13 cellular contexts compared by ENCODE assay signal in genomic region chr14:100665518-100666032, GRCh38.
A peak's percentile ranks its signal among the peaks of the same experiment; 100 is the strongest.
DNase-seq lines count a peak whose midpoint lies in the region; ATAC-seq, FAIRE-seq and TF ChIP-seq lines count a peak whose summit lies in the region.
"Had no signal": no experiment of that assay in that cellular context is flagged by ENCODE, and none has a peak within 500 bp of the region (broad histone marks: within the 10 kb centered on the region; RNA-seq: fewer than 3 reads in every experiment).

No MANE protein-coding gene starts in this region.

- H3K4me3 ChIP-seq in kidney (ENCODE audit: low read length in 2 of 2) = no peak overlapping the region
- H3K4me3 ChIP-seq in gastrocnemius medialis = no peak overlapping the region
- no peak overlapping the region for H3K4me3 ChIP-seq in Caco-2 (ENCODE audit: low read depth, low read length)
- H3K4me3 ChIP-seq: skin epidermis, thyroid gland had no signal

- peaks cover 29 to 47% (median 39%) of the 10 kb centered on the region in 3 donors for H3K27me3 ChIP-seq in gastrocnemius medialis
- H3K27me3 ChIP-seq in Caco-2 (replicated peaks; ENCODE audit: control insufficient read depth, insufficient read depth, low read length) = no peaks in the 10 kb centered on the region
- H3K27me3 ChIP-seq: thyroid gland had no signal

- in situ Hi-C loops in gastrocnemius medialis (cut with MboI; ENCODE audit: low sequenced_read_pairs in 4 of 4) = no loop called here

- no peaks in the 10 kb centered on the region for H3K36me3 Mint-ChIP-seq in brain
- H3K36me3 Mint-ChIP-seq in Caco-2 (ENCODE audit: insufficient read depth, unreplicated experiment) = no peaks in the 10 kb centered on the region

- BruUV-seq in Caco-2 (replicated peaks; lab: Mats Ljungman, UMichigan) = no TSS peak

- DNase-seq in M059J (ENCODE audit: low read depth) = peak; percentile 49
- peak; percentile 37 for DNase-seq in kidney
- DNase-seq in gastrocnemius medialis = peak in 1 of 2 donors; percentile 46
- no peak for DNase-seq in NCI-H446 (lab: John Stamatoyannopoulos, UW)
- no peak for DNase-seq in Caco-2
- DNase-seq in T-helper 2 cell = no peak
- DNase-seq: activated gamma-delta T cell; CD4-positive, alpha-beta T cell; Karpas-422; thyroid gland had no signal

- ATAC-seq in gastrocnemius medialis (peak; percentile 40 to 58), GM21717 (IDR thresholded peaks at IDR 0.05; ENCODE audit: unreplicated experiment) (no peak)

- H3K9me3 ChIP-seq in kidney (ENCODE audit: control insufficient read depth in 1 of 2, low read length in 2 of 2) (no peaks in the 10 kb centered on the region), gastrocnemius medialis (no peaks in the 10 kb centered on the region), Caco-2 (no peaks in the 10 kb centered on the region)
- H3K9me3 ChIP-seq: thyroid gland had no signal

- no peak for FAIRE-seq in kidney (lab: Jason Lieb, UNC)

- H3K9me3 Mint-ChIP-seq in brain (peaks cover 0 to 9% (median 0%) of the 10 kb centered on the region in 5 experiments), Caco-2 (ENCODE audit: unreplicated experiment) (no peaks in the 10 kb centered on the region)
- H3K9me3 Mint-ChIP-seq: CD4-positive, alpha-beta T cell had no signal

- TF ChIP-seq CTCF in brain (conservative IDR thresholded peaks at IDR 0.05) (no peak), kidney (IDR thresholded peaks at IDR 0.05; ENCODE audit: borderline replicate concordance, extremely low read depth, insufficient read depth) (no peak), gastrocnemius medialis (IDR thresholded peaks at IDR 0.05 in 4 of 5, conservative IDR thresholded peaks at IDR 0.05 in 1 of 5) (no peak), Caco-2 (IDR thresholded peaks at IDR 0.05; ENCODE audit: insufficient read depth in 1 of 2, low read depth in 1 of 2, low read length in 1 of 2, severe bottlenecking in 1 of 2, unreplicated experiment in 1 of 2) (no peak)

- H3K36me3 ChIP-seq in kidney (ENCODE audit: control insufficient read depth in 1 of 2, insufficient read depth in 2 of 2, low read length in 2 of 2) (no peaks in the 10 kb centered on the region), gastrocnemius medialis (no peaks in the 10 kb centered on the region), Caco-2 (ENCODE audit: control insufficient read depth, insufficient read depth, low read length) (no peaks in the 10 kb centered on the region)
- H3K36me3 ChIP-seq: thyroid gland had no signal

- no peak overlapping the region for H3K9ac ChIP-seq in kidney (ENCODE audit: low read length in 2 of 2)

- CTCF ChIA-PET in Caco-2 (lab: Charles Lee) = no interaction called here

- H3K27me3 Mint-ChIP-seq in brain (no peaks in the 10 kb centered on the region), Caco-2 (ENCODE audit: insufficient read depth, unreplicated experiment) (peaks cover 5% of the 10 kb centered on the region)

- TF ChIP-seq POLR2A in gastrocnemius medialis (IDR thresholded peaks at IDR 0.05) = no peak

- POLR2A ChIA-PET in Caco-2 (lab: Charles Lee) = no interaction called here

- intact Hi-C loops in kidney (cut with DNase I) = no loop called here
- intact Hi-C loops in gastrocnemius medialis (cut with DNase I; ENCODE audit: low total_unique reads) = loop anchor here (10.0 kb wide), 3 partner anchors 159 to 889 kb away; partner anchors contain the start of gene MEG3
- intact Hi-C loops in Caco-2 (cut with micrococcal nuclease; ENCODE audit: unreplicated experiment) = no loop called here

- H3K4me1 ChIP-seq in kidney (ENCODE audit: control insufficient read depth in 1 of 2, insufficient read depth in 1 of 2, low read depth in 1 of 2, low read length in 2 of 2) = peaks cover 23 to 33% of the 10 kb centered on the region in 2 donors
- peaks cover 9 to 12% of the 10 kb centered on the region in 2 donors for H3K4me1 ChIP-seq in gastrocnemius medialis
- H3K4me1 ChIP-seq in Caco-2 = no peaks in the 10 kb centered on the region

- peak overlapping the region in 2 of 5 experiments; percentile 7 to 8 for H3K4me3 Mint-ChIP-seq in brain
- H3K4me3 Mint-ChIP-seq in Caco-2 (ENCODE audit: unreplicated experiment) = no peak overlapping the region
- H3K4me3 Mint-ChIP-seq: CD4-positive, alpha-beta T cell had no signal

- H3K27ac ChIP-seq in kidney (ENCODE audit: low read depth in 2 of 2, low read length in 2 of 2) = peak overlapping the region in 1 of 2 donors; percentile 5
- no peak overlapping the region for H3K27ac ChIP-seq in gastrocnemius medialis
- H3K27ac ChIP-seq: thyroid gland had no signal

- H3K4me1 Mint-ChIP-seq in brain = peaks cover 85% of the 10 kb centered on the region
- H3K4me1 Mint-ChIP-seq in Caco-2 (ENCODE audit: low read depth, unreplicated experiment) = no peaks in the 10 kb centered on the region

- H3K27ac Mint-ChIP-seq in brain (peak overlapping the region; percentile 69 to 96 (median 82)), Caco-2 (ENCODE audit: unreplicated experiment) (no peak overlapping the region)
- H3K27ac Mint-ChIP-seq: CD4-positive, alpha-beta T cell had no signal

Comparison
In these comparisons a context has a peak if more than half of its experiments do, and no peak if none do; other contexts are left out.
1. DNase-seq: peak in M059J (single experiment) and kidney (single experiment); none in NCI-H446 (0 of 2), Caco-2 (0 of 2) and T-helper 2 cell (0 of 5).